Comparison of ENCODE assay signal across 28 cellular contexts in genomic region chr3:98699132-98699531, GRCh38.
DNase-seq lines count a peak whose midpoint lies in the region; ATAC-seq and TF ChIP-seq lines count a peak whose summit lies in the region.
"Had no signal": no experiment of that assay in that cellular context is flagged by ENCODE, and none has a peak within 500 bp of the region (broad histone marks: within the 10 kb centered on the region; RNA-seq: fewer than 3 reads in every experiment).

No MANE protein-coding gene starts in this region.

- H4K20me1 ChIP-seq in mammary epithelial cell (ENCODE audit: insufficient read depth, low read length), result no peaks in the 10 kb centered on the region

- no peak overlapping the region for H3K9ac ChIP-seq in mammary epithelial cell (ENCODE audit: insufficient read depth, low read length)

- no peaks in the 10 kb centered on the region for H3K4me1 Mint-ChIP-seq in Calu3 (ENCODE audit: low read depth, unreplicated experiment)
- H3K4me1 Mint-ChIP-seq: CD4-positive, CD25-positive, alpha-beta regulatory T cell had no signal

- no peaks in the 10 kb centered on the region for H3K9me3 ChIP-seq in mammary epithelial cell (replicated peaks; ENCODE audit: insufficient read depth, low read length)
- H3K9me3 ChIP-seq: A549, heart left ventricle, lower lobe of right lung, mucosa of descending colon, vagina had no signal

- ATAC-seq in GM21447 (IDR thresholded peaks at IDR 0.05; ENCODE audit: unreplicated experiment), result no peak
- no peak for ATAC-seq in HG02763 (IDR thresholded peaks at IDR 0.05; ENCODE audit: unreplicated experiment)
- ATAC-seq: A549; heart left ventricle; lower lobe of right lung; mucosa of descending colon; natural killer cell treated with Interleukin-12 subunit alpha and Interleukin-12 subunit beta and Interleukin-15 and Interleukin-18, amount 100 ng/mL, for 72 hours had no signal

- H3K4me3 ChIP-seq in mammary epithelial cell (replicated peaks in 1 of 3; ENCODE audit: insufficient read depth in 1 of 3, low read depth in 2 of 3, low read length in 3 of 3), result no peak overlapping the region
- H3K4me3 ChIP-seq: A549, cardiac muscle cell, heart left ventricle, lower lobe of right lung, mucosa of descending colon, vagina had no signal

- H3K79me2 ChIP-seq in mammary epithelial cell (ENCODE audit: insufficient read depth, low read length), result no peaks in the 10 kb centered on the region

- H3K27ac Mint-ChIP-seq in Calu3 (ENCODE audit: unreplicated experiment), result no peak overlapping the region
- H3K27ac Mint-ChIP-seq: activated naive CD8-positive, alpha-beta T cell; CD4-positive, CD25-positive, alpha-beta regulatory T cell; natural killer cell treated with Interleukin-12 subunit alpha and Interleukin-12 subunit beta and Interleukin-15 and Interleukin-18, amount 100 ng/mL, for 72 hours had no signal

- TF ChIP-seq CTCF in Calu3 (IDR thresholded peaks at IDR 0.05; ENCODE audit: unreplicated experiment), result no peak
- TF ChIP-seq CTCF in mammary epithelial cell (conservative IDR thresholded peaks at IDR 0.05 in 1 of 2, IDR thresholded peaks at IDR 0.05 in 1 of 2; ENCODE audit: extremely low read depth in 1 of 2, insufficient read depth in 1 of 2, low read depth in 1 of 2, low read length in 2 of 2), result no peak

- no peak overlapping the region for H3K4me2 ChIP-seq in mammary epithelial cell (ENCODE audit: insufficient read depth, low read depth, low read length)
- H3K4me2 ChIP-seq: A549 had no signal

- CTCF ChIA-PET in Calu3 (lab: Charles Lee), result interaction anchor here (0.7 kb wide), 1 partner anchor 696 kb away, joined by 4 read pairs; no protein-coding TSS in a partner anchor
- CTCF ChIA-PET in mammary epithelial cell (lab: Charles Lee; ENCODE audit: low non-redundant PET), result no interaction called here

- no peaks in the 10 kb centered on the region for H3K36me3 Mint-ChIP-seq in Calu3 (ENCODE audit: insufficient read depth, unreplicated experiment)
- H3K36me3 Mint-ChIP-seq: activated naive CD8-positive, alpha-beta T cell; CD4-positive, CD25-positive, alpha-beta regulatory T cell; natural killer cell treated with Interleukin-12 subunit alpha and Interleukin-12 subunit beta and Interleukin-15 and Interleukin-18, amount 100 ng/mL, for 72 hours had no signal

- dilution Hi-C loops in mammary epithelial cell (cut with HindIII; ENCODE audit: low sequenced_read_pairs), result no loop called here

- H2AFZ ChIP-seq in mammary epithelial cell (ENCODE audit: low read depth, low read length), result no peak overlapping the region

- DNase-seq in Calu3 (peak; percentile 4), M059J (ENCODE audit: low read depth) (peak; percentile 82), mammary epithelial cell (peak; percentile 86), myocyte (ENCODE audit: low read depth) (peak; percentile 48), NCI-H146 treated with DMSO at 0.1 percent for 48 hours (lab: John Stamatoyannopoulos, UW; ENCODE audit: unreplicated experiment) (no peak)
- no peak for DNase-seq in activated naive CD4-positive, alpha-beta T cell treated with Interleukin-2 at 50 U/mL for 16 hours
- DNase-seq: activated CD4-positive, alpha-beta T cell treated with anti-CD3 and anti-CD28 coated beads for 48 hours; CD4-positive, CD25-positive, alpha-beta regulatory T cell; DND-41; effector memory CD4-positive, alpha-beta T cell; heart left ventricle; KG1; kidney glomerular epithelial cell; lower lobe of right lung; mucosa of descending colon; NCI-H1417 treated with DMSO at 0.1 percent for 48 hours; NCI-H2081; NCI-H748 treated with DMSO at 0.1 percent for 48 hours; stimulated activated naive CD4-positive, alpha-beta T cell; T-helper 9 cell; WERI-Rb-1 had no signal

- H3K9me3 Mint-ChIP-seq in Calu3 (ENCODE audit: low read depth, unreplicated experiment), result no peaks in the 10 kb centered on the region
- H3K9me3 Mint-ChIP-seq: natural killer cell treated with Interleukin-12 subunit alpha and Interleukin-12 subunit beta and Interleukin-15 and Interleukin-18, amount 100 ng/mL, for 72 hours had no signal

- H3K27ac ChIP-seq in mammary epithelial cell (ENCODE audit: insufficient read depth, low read depth, low read length), result no peak overlapping the region
- H3K27ac ChIP-seq: A549, cardiac muscle cell, heart left ventricle, lower lobe of right lung, vagina, WERI-Rb-1 had no signal

- no peaks in the 10 kb centered on the region for H3K27me3 Mint-ChIP-seq in Calu3 (ENCODE audit: unreplicated experiment)
- H3K27me3 Mint-ChIP-seq: activated naive CD8-positive, alpha-beta T cell; natural killer cell treated with Interleukin-12 subunit alpha and Interleukin-12 subunit beta and Interleukin-15 and Interleukin-18, amount 100 ng/mL, for 72 hours had no signal

- peaks cover 18% of the 10 kb centered on the region for H3K4me1 ChIP-seq in mammary epithelial cell (ENCODE audit: insufficient read depth, low read length)
- H3K4me1 ChIP-seq: heart left ventricle, lower lobe of right lung, vagina had no signal

- 75% methylated on average over 2 of the region's 2 CpGs for WGBS in mammary epithelial cell (ENCODE audit: low coverage, missing lambda C conversion rate)

- no peak overlapping the region for H3K4me3 Mint-ChIP-seq in Calu3 (ENCODE audit: low read depth, unreplicated experiment)
- H3K4me3 Mint-ChIP-seq: activated naive CD8-positive, alpha-beta T cell; CD4-positive, CD25-positive, alpha-beta regulatory T cell; natural killer cell treated with Interleukin-12 subunit alpha and Interleukin-12 subunit beta and Interleukin-15 and Interleukin-18, amount 100 ng/mL, for 72 hours had no signal

- intact Hi-C loops in Calu3 (cut with micrococcal nuclease; ENCODE audit: unreplicated experiment), result no loop called here
- intact Hi-C loops in mammary epithelial cell (cut with micrococcal nuclease), result no loop called here

- BruUV-seq in Calu3 (replicated peaks; lab: Mats Ljungman, UMichigan) (no TSS peak), mammary epithelial cell (replicated peaks; lab: Mats Ljungman, UMichigan) (no TSS peak)

- in situ Hi-C loops in mammary epithelial cell (cut with MboI; ENCODE audit: low sequenced_read_pairs in 2 of 2), result no loop called here

- no peaks in the 10 kb centered on the region for H3K36me3 ChIP-seq in mammary epithelial cell (ENCODE audit: insufficient read depth, low read length)
- H3K36me3 ChIP-seq: cardiac muscle cell, heart left ventricle, lower lobe of right lung, vagina, WERI-Rb-1 had no signal

- H3K27me3 ChIP-seq in mammary epithelial cell (ENCODE audit: insufficient read depth, low read length), result no peaks in the 10 kb centered on the region
- H3K27me3 ChIP-seq: cardiac muscle cell, heart left ventricle, vagina had no signal

Comparison
In these comparisons a context has a peak if more than half of its experiments do, and no peak if none do; other contexts are left out.
1. DNase-seq: peak in Calu3 (single experiment), M059J (single experiment), mammary epithelial cell (single experiment) and myocyte (single experiment); none in NCI-H146 treated with DMSO at 0.1 percent for 48 hours (single experiment) and activated naive CD4-positive, alpha-beta T cell treated with Interleukin-2 at 50 U/mL for 16 hours (single experiment).